ENCODE assay signal across 13 cellular contexts in genomic region chr12:106084048-106084671, GRCh38. TPM values are rescaled to one million over a fixed set of nuclear protein-coding genes. Genes with fewer than 3 reads are reported as not detected.
DNase-seq lines count a peak whose midpoint lies in the region; ATAC-seq and TF ChIP-seq lines count a peak whose summit lies in the region.
"Had no signal": no experiment of that assay in that cellular context is flagged by ENCODE, and none has a peak within 500 bp of the region (broad histone marks: within the 10 kb centered on the region; RNA-seq: fewer than 3 reads in every experiment).

No MANE protein-coding gene starts in this region.

- intact Hi-C loops in dorsolateral prefrontal cortex (cut with DNase I) (loop anchor here in 1 of 2 donors (5.0 kb wide), 1 partner anchor 53 kb away; the partner anchor contains the start of gene NUAK1), left colon (cut with DNase I, micrococcal nuclease) (no loop called here)

- H3K9me3 Mint-ChIP-seq in nephron, result no peaks in the 10 kb centered on the region

- no peaks in the 10 kb centered on the region for H3K27me3 ChIP-seq in dorsolateral prefrontal cortex
- H3K27me3 ChIP-seq: right lobe of liver had no signal

- H3K4me3 Mint-ChIP-seq in nephron, result peak overlapping the region in 2 of 3 experiments; percentile 10 to 46

- peaks cover 46% of the 10 kb centered on the region for H3K36me3 Mint-ChIP-seq in nephron (ENCODE audit: low read depth)

- H3K27ac ChIP-seq in dorsolateral prefrontal cortex, result peak overlapping the region; percentile 71 to 100 (median 97)
- H3K27ac ChIP-seq: KMS-11 had no signal

- DNase-seq in AG09309 (ENCODE audit: low read depth) (peak; percentile 84), LoVo (ENCODE audit: low spot score) (peak; percentile 61), dorsolateral prefrontal cortex (no peak), left colon (no peak), SIG-M5 (lab: John Stamatoyannopoulos, UW) (no peak), NCI-H526 (lab: John Stamatoyannopoulos, UW) (no peak)
- no peak for DNase-seq in central memory CD4-positive, alpha-beta T cell
- DNase-seq: activated T-cell treated with anti-CD3 and anti-CD28 coated beads for 4 hours, erythroblast, right lobe of liver, SHP77 treated with DMSO at 0.1 percent for 48 hours had no signal

- H3K4me3 ChIP-seq in AG09309 (ENCODE audit: control insufficient read depth, low read depth, low read length) (no peak overlapping the region; the same call in 1 of the 2 replicates), dorsolateral prefrontal cortex (peak overlapping the region in 29 of 59 donors; percentile 0 to 40 (median 15))
- H3K4me3 ChIP-seq: right lobe of liver had no signal

- TF ChIP-seq CTCF in AG09309 (IDR thresholded peaks at IDR 0.05; ENCODE audit: control insufficient read depth, insufficient read depth, low read depth, low read length, missing control alignments) (no peak), dorsolateral prefrontal cortex (IDR thresholded peaks at IDR 0.05 in 54 of 56, conservative IDR thresholded peaks at IDR 0.05 in 2 of 56; ENCODE audit: low read depth in 1 of 56, partially characterized antibody in 56 of 56) (no peak), nephron (IDR thresholded peaks at IDR 0.05; ENCODE audit: unreplicated experiment in 3 of 3) (no peak)

- no peak for ATAC-seq in left colon

- peak overlapping the region; percentile 89 to 93 (median 89) for H3K27ac Mint-ChIP-seq in nephron

- no peaks in the 10 kb centered on the region for H3K27me3 Mint-ChIP-seq in nephron (ENCODE audit: low read depth)

- H3K4me1 Mint-ChIP-seq in nephron, result peaks cover 67% of the 10 kb centered on the region

RNA-seq across cellular contexts. Expression of gene NUAK1, which starts 54.6 kb away (rescaled TPM):
- total RNA-seq in dorsolateral prefrontal cortex (100 to 1,000 TPM in 82 of 120 experiments, 10 to 100 TPM in 38; 44.5 to 165 (median 114) TPM), left colon (1 to 10 TPM; 3.8 to 4.2 TPM)

Comparison
In these comparisons a context has a peak if more than half of its experiments do, and no peak if none do; other contexts are left out.
1. DNase-seq: peak in AG09309 (single experiment) and LoVo (single experiment); none in dorsolateral prefrontal cortex (0 of 10), left colon (0 of 2), SIG-M5 (single experiment), central memory CD4-positive, alpha-beta T cell (single experiment) and NCI-H526 (0 of 2).
2. RNA of gene NUAK1, which starts 54.6 kb away (total RNA-seq): 44.5 to 165 TPM in dorsolateral prefrontal cortex; 3.8 to 4.2 TPM in left colon; every median in the first group is over 4 times any median in the second.